Comparison of ENCODE assay signal across 1 cellular context in genomic region chr1:180255538-180256352, GRCh38.
TF ChIP-seq lines count a peak whose summit lies in the region.

No MANE protein-coding gene starts in this region.

TF ChIP-seq in GM23338, 12 proteins besides CTCF, POLR2A, EP300 and RAD21 (continued from another document):
- TF ChIP-seq ZNF462 (CRISPR knock-in tag; IDR thresholded peaks at IDR 0.05): no peak
- no peak for TF ChIP-seq REST (IDR thresholded peaks at IDR 0.05; ENCODE audit: unreplicated experiment)
- no peak for TF ChIP-seq JUNB (IDR thresholded peaks at IDR 0.05; ENCODE audit: unreplicated experiment)
- no peak for TF ChIP-seq ZNF114 (CRISPR knock-in tag; IDR thresholded peaks at IDR 0.05)
- no peak for TF ChIP-seq CREB1 (CRISPR knock-in tag; IDR thresholded peaks at IDR 0.05; ENCODE audit: low read depth)
- TF ChIP-seq STAT1 (IDR thresholded peaks at IDR 0.05; ENCODE audit: unreplicated experiment): no peak
- no peak for TF ChIP-seq EZH2phosphoT487 (IDR thresholded peaks at IDR 0.05; ENCODE audit: unreplicated experiment)
